ENCODE assay signal across 8 cellular contexts in genomic region chr20:34703573-34704176, GRCh38. TPM values are rescaled to one million over a fixed set of nuclear protein-coding genes. Genes with fewer than 3 reads are reported as not detected.
A peak's percentile ranks its signal among the peaks of the same experiment; 100 is the strongest.
DNase-seq lines count a peak whose midpoint lies in the region; ATAC-seq, FAIRE-seq and TF ChIP-seq lines count a peak whose summit lies in the region.

No MANE protein-coding gene starts in this region.

- TF ChIP-seq CTCF in GM12875 (IDR thresholded peaks at IDR 0.05; ENCODE audit: borderline replicate concordance, insufficient read depth, low read depth, low read length): no peak

- no peak for ATAC-seq in HG03045 (IDR thresholded peaks at IDR 0.05; ENCODE audit: unreplicated experiment)

- WGBS in adipose tissue, 3 donors: 0 to 1% (median 0%) methylated on average over 24 to 36 of the region's 36 CpGs

- peak; percentile 52 for DNase-seq in NCI-H128 (lab: John Stamatoyannopoulos, UW; ENCODE audit: unreplicated experiment)
- no peak for DNase-seq in skeletal muscle cell (ENCODE audit: low read depth)
- DNase-seq in GM12891 (ENCODE audit: insufficient read length, low spot score): no peak
- DNase-seq in LoVo (ENCODE audit: low spot score): no peak

- peak overlapping the region; percentile 65 for H3K4me3 ChIP-seq in GM12875 (ENCODE audit: low read depth, low read length)
- H3K4me3 ChIP-seq in iPS-11a (ENCODE audit: low read depth, low read length): peak overlapping the region; percentile 72
- peak overlapping the region; percentile 81 for H3K4me3 ChIP-seq in skeletal muscle cell (ENCODE audit: low read depth, low read length)

- peak overlapping the region; percentile 100 for H3K27ac ChIP-seq in adipose tissue (ENCODE audit: low read depth, low read length)

- no peak for FAIRE-seq in GM12891 (lab: Jason Lieb, UNC)

- TF ChIP-seq POLR2A in GM12891 (IDR thresholded peaks at IDR 0.05; ENCODE audit: low read depth, low read length): no peak

TF ChIP-seq in GM12891, 5 proteins besides CTCF, POLR2A, EP300 and RAD21:
- TF ChIP-seq PAX5 (IDR thresholded peaks at IDR 0.05; ENCODE audit: insufficient read depth, low read length, severe bottlenecking): no peak
- TF ChIP-seq POLR2AphosphoS5 (IDR thresholded peaks at IDR 0.05; ENCODE audit: low read depth, low read length): no peak
- TF ChIP-seq POU2F2 (IDR thresholded peaks at IDR 0.05; ENCODE audit: low read depth, low read length): no peak
- no peak for TF ChIP-seq TAF1 (IDR thresholded peaks at IDR 0.05; ENCODE audit: low read depth, low read length)

RNA-seq across cellular contexts. Expression of gene TP53INP2, which starts 0.5 kb away (rescaled TPM):
- polyA plus RNA-seq in adipose tissue: 10 to 100 TPM in 2 of 3 donors, 1 to 10 TPM in 1; 4.0 to 22.5 (median 17.8) TPM
- 7.6 TPM for polyA plus RNA-seq in GM12891 (2012; ENCODE audit: low read depth, missing spikeins)

RNA-seq across cellular contexts. Expression of gene PIGU, which starts 26.8 kb away (rescaled TPM):
- polyA plus RNA-seq in adipose tissue: 10 to 100 TPM in 2 of 3 donors, 1 to 10 TPM in 1; 6.6 to 13.4 (median 11.1) TPM
- polyA plus RNA-seq in GM12891 (2012; ENCODE audit: low read depth, missing spikeins): 13.6 TPM
